ENCODE assay signal across 8 cellular contexts in the genomic region with DNA sequence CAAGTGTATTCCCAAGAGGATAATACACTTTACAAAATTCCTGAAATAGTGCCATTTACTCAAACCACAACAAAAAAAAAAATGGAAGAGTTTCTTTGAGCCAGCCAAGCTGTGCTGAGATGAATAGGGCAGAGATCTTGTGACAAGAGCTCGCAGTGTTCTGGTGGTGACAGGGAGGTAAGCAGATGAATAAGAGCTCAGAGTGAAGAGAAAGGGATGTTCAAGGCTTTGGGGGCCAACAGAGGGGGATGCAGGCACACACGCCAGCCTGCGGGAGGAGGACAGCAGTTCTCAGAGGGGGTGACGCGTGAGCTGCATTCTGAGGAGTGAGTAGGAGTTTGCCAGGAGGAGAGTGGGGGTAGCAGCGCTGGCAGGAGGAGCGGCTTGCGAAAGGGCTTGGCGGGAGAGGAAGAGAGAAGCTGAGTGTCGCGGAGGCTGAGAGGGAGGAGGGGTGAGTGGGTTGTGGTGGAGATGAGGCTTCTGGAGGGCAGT.
DNase-seq lines count a peak whose midpoint lies in the region; ATAC-seq and TF ChIP-seq lines count a peak whose summit lies in the region.

No MANE protein-coding gene starts in this region.

- no peaks in the 10 kb centered on the region for H3K9me3 Mint-ChIP-seq in progenitor cell of endocrine pancreas (ENCODE audit: low read depth)

- peak; percentile 53 to 69 for ATAC-seq in gastrocnemius medialis

- H3K27me3 ChIP-seq in gastrocnemius medialis, result no peaks in the 10 kb centered on the region

- H3K4me1 Mint-ChIP-seq in progenitor cell of endocrine pancreas (ENCODE audit: low read depth), result peaks cover 2% of the 10 kb centered on the region

- no peak overlapping the region for H3K4me3 ChIP-seq in gastrocnemius medialis

- H3K27ac Mint-ChIP-seq in progenitor cell of endocrine pancreas, result no peak overlapping the region

- DNase-seq in H4 (ENCODE audit: low spot score) (peak; percentile 58), hippocampal formation (lab: John Stamatoyannopoulos, UW) (peak; percentile 75 to 90), gastrocnemius medialis (peak; percentile 31 to 59), NCI-H1694 (lab: John Stamatoyannopoulos, UW) (no peak), germinal center (ENCODE audit: low spot score) (no peak), progenitor cell of endocrine pancreas (ENCODE audit: low spot score, unreplicated experiment) (no peak)
- no peak for DNase-seq in activated CD4-positive, alpha-beta T cell treated with anti-CD3 and anti-CD28 coated beads, Interleukin-2, amount 50 U/mL, for 48 hours

- peaks cover 14% of the 10 kb centered on the region for H3K36me3 Mint-ChIP-seq in progenitor cell of endocrine pancreas (ENCODE audit: insufficient read depth)

- H3K4me1 ChIP-seq in gastrocnemius medialis, result no peaks in the 10 kb centered on the region

- no peak overlapping the region for H3K4me3 Mint-ChIP-seq in progenitor cell of endocrine pancreas (ENCODE audit: low read depth)

- H3K27me3 Mint-ChIP-seq in progenitor cell of endocrine pancreas, result peaks cover 4% of the 10 kb centered on the region

- TF ChIP-seq CTCF in gastrocnemius medialis (IDR thresholded peaks at IDR 0.05 in 4 of 5, conservative IDR thresholded peaks at IDR 0.05 in 1 of 5) (no peak), progenitor cell of endocrine pancreas (IDR thresholded peaks at IDR 0.05; ENCODE audit: unreplicated experiment) (no peak)

- H3K36me3 ChIP-seq in gastrocnemius medialis, result peaks cover 0 to 21% of the 10 kb centered on the region in 2 donors

- TF ChIP-seq POLR2A in gastrocnemius medialis (IDR thresholded peaks at IDR 0.05), result no peak

- in situ Hi-C loops in gastrocnemius medialis (cut with MboI; ENCODE audit: low sequenced_read_pairs in 4 of 4), result loop anchor here in 2 of 4 donors (25.0 kb wide), 2 partner anchors 656 to 756 kb away; no protein-coding TSS in a partner anchor

- peak overlapping the region; percentile 93 for H3K27ac ChIP-seq in angular gyrus (ENCODE audit: low read depth, low read length)
- peak overlapping the region in 3 of 4 donors; percentile 29 to 47 (median 46) for H3K27ac ChIP-seq in gastrocnemius medialis

- H3K9me3 ChIP-seq in gastrocnemius medialis, result no peaks in the 10 kb centered on the region

- intact Hi-C loops in gastrocnemius medialis (cut with DNase I; ENCODE audit: low total_unique reads), result loop anchor here (10.0 kb wide), 1 partner anchor 658 kb away; no protein-coding TSS in a partner anchor

Comparison
In these comparisons a context has a peak if more than half of its experiments do, and no peak if none do; other contexts are left out.
1. DNase-seq: peak in H4 (single experiment), hippocampal formation (2 of 2) and gastrocnemius medialis (2 of 2); none in NCI-H1694 (single experiment), germinal center (single experiment), progenitor cell of endocrine pancreas (single experiment) and activated CD4-positive, alpha-beta T cell treated with anti-CD3 and anti-CD28 coated beads, Interleukin-2, amount 50 U/mL, for 48 hours (0 of 2).